In genomic region chr2:56286936-56287335, GRCh38 we compare ENCODE assay signal across 16 cellular contexts.
"Had no signal": no experiment of that assay in that cellular context is flagged by ENCODE, and none has a peak within 500 bp of the region (broad histone marks: within the 10 kb centered on the region; RNA-seq: fewer than 3 reads in every experiment).

No MANE protein-coding gene starts in this region.

- H3K4me3 Mint-ChIP-seq: activated CD8-positive, alpha-beta T cell treated with anti-CD3 and anti-CD28 coated beads, Interleukin-2, amount 10 ng/mL, durations not matched to agents 7 days and 5 days; naive B cell; stimulated activated memory B cell treated with anti-CD40 and anti-IgM and Interleukin-4, amounts not matched to agents 10 μg/mL and 1 μg/mL and 100 μg/mL, for 72 hours; WTC11 had no signal

- H3K27ac Mint-ChIP-seq: activated CD8-positive, alpha-beta T cell treated with anti-CD3 and anti-CD28 coated beads, Interleukin-2, amount 10 ng/mL, durations not matched to agents 7 days and 5 days; naive B cell; stimulated activated memory B cell treated with anti-CD40 and anti-IgM and Interleukin-4, amounts not matched to agents 10 μg/mL and 1 μg/mL and 100 μg/mL, for 72 hours; WTC11 had no signal

- H3K4me1 ChIP-seq: ascending aorta, lower lobe of right lung, parathyroid adenoma, tibial nerve, vagina had no signal

- H3K27me3 ChIP-seq: ascending aorta, esophagus muscularis mucosa, tibial nerve, vagina had no signal

- FAIRE-seq: colon had no signal

- H3K4me1 Mint-ChIP-seq: naive B cell; stimulated activated memory B cell treated with anti-CD40 and anti-IgM and Interleukin-4, amounts not matched to agents 10 μg/mL and 1 μg/mL and 100 μg/mL, for 72 hours; WTC11 had no signal

- H2AFZ ChIP-seq: parathyroid adenoma had no signal

- H3K27me3 Mint-ChIP-seq: naive B cell; stimulated activated memory B cell treated with anti-CD40 and anti-IgM and Interleukin-4, amounts not matched to agents 10 μg/mL and 1 μg/mL and 100 μg/mL, for 72 hours had no signal

- H3K36me3 Mint-ChIP-seq: naive B cell; stimulated activated memory B cell treated with anti-CD40 and anti-IgM and Interleukin-4, amounts not matched to agents 10 μg/mL and 1 μg/mL and 100 μg/mL, for 72 hours; WTC11 had no signal

- DNase-seq: activated CD4-positive, alpha-beta T cell treated with anti-CD3 and anti-CD28 coated beads for 48 hours; activated CD8-positive, alpha-beta memory T cell treated with anti-CD3 and anti-CD28 coated beads, Interleukin-2, amount 50 U/mL, for 48 hours; activated CD8-positive, alpha-beta T cell treated with anti-CD3 and anti-CD28 coated beads, Interleukin-2, amount 10 ng/mL, durations not matched to agents 7 days and 5 days; activated naive CD4-positive, alpha-beta T cell; hypothalamus; lower lobe of right lung; naive B cell; retina had no signal

- H3K9me3 ChIP-seq: ascending aorta, esophagus muscularis mucosa, tibial nerve, vagina had no signal

- H3K27ac ChIP-seq: ascending aorta, esophagus muscularis mucosa, lower lobe of right lung, parathyroid adenoma, tibial nerve, vagina had no signal

- H3K4me3 ChIP-seq: ascending aorta, esophagus muscularis mucosa, lower lobe of right lung, tibial nerve, vagina had no signal

- H3K79me2 ChIP-seq: parathyroid adenoma had no signal

- ATAC-seq: activated CD8-positive, alpha-beta T cell treated with anti-CD3 and anti-CD28 coated beads, Interleukin-2, amount 10 ng/mL, durations not matched to agents 7 days and 5 days; lower lobe of right lung; stimulated activated memory B cell treated with anti-CD40 and anti-IgM and Interleukin-4, amounts not matched to agents 10 μg/mL and 1 μg/mL and 100 μg/mL, for 72 hours; WTC11 had no signal

- H3K36me3 ChIP-seq: ascending aorta, esophagus muscularis mucosa, lower lobe of right lung, tibial nerve, vagina had no signal

- H3K9ac ChIP-seq: parathyroid adenoma had no signal
